Comparison of ENCODE assay signal across 8 cellular contexts in genomic region chr6:137217801-137218472, GRCh38. TPM values are rescaled to one million over a fixed set of nuclear protein-coding genes. Genes with fewer than 3 reads are reported as not detected.
DNase-seq lines count a peak whose midpoint lies in the region; ATAC-seq and TF ChIP-seq lines count a peak whose summit lies in the region.

No MANE protein-coding gene starts in this region.

- peak overlapping the region; percentile 98 for H3K9ac ChIP-seq in mucosa of stomach (ENCODE audit: low read length)

- in situ Hi-C loops in SK-MEL-5 (cut with HindIII; ENCODE audit: low pct_unique_long_range_greater_than_20kb, low sequenced_read_pairs): no loop called here

- H3K9me3 ChIP-seq in mucosa of stomach (ENCODE audit: control insufficient read depth, low read length): no peaks in the 10 kb centered on the region

- TF ChIP-seq CTCF in epithelial cell of esophagus (IDR thresholded peaks at IDR 0.05; ENCODE audit: insufficient read depth, low read depth, low read length, missing control alignments): no peak

- no peaks in the 10 kb centered on the region for H3K27me3 ChIP-seq in mucosa of stomach (ENCODE audit: control insufficient read depth, insufficient read depth, low read length)

- DNase-seq in AG08395 (ENCODE audit: low spot score): peak; percentile 40
- peak; percentile 16 for DNase-seq in SK-MEL-5 (ENCODE audit: low read depth, low spot score)
- DNase-seq in epithelial cell of esophagus (ENCODE audit: low read depth): peak; percentile 48
- DNase-seq in NCI-H2029 treated with DMSO at 0.1 percent for 48 hours (lab: John Stamatoyannopoulos, UW): no peak
- DNase-seq in COLO668 (lab: John Stamatoyannopoulos, UW; ENCODE audit: unreplicated experiment): no peak
- no peak for DNase-seq in activated effector memory CD4-positive, alpha-beta T cell treated with Interleukin-2 at 50 U/mL for 16 hours

- H3K4me1 ChIP-seq in mucosa of stomach (ENCODE audit: control insufficient read depth, insufficient read depth, low read length): peaks cover 44% of the 10 kb centered on the region

- ATAC-seq in GM21529 (IDR thresholded peaks at IDR 0.05; ENCODE audit: unreplicated experiment): peak; percentile 21

- H3K4me3 ChIP-seq in epithelial cell of esophagus (ENCODE audit: low read length): peak overlapping the region; percentile 91
- H3K4me3 ChIP-seq in mucosa of stomach (ENCODE audit: low read length): peak overlapping the region; percentile 90

- no peaks in the 10 kb centered on the region for H3K36me3 ChIP-seq in mucosa of stomach (ENCODE audit: control insufficient read depth, insufficient read depth, low read length)

RNA-seq across cellular contexts. Expression of gene IFNGR1, which starts 1.2 kb away (rescaled TPM):
- 40.5 and 42.9 TPM in 2 replicates for total RNA-seq in SK-MEL-5 (2014; rRNA removed; shearing (Covaris generic))
- polyA plus RNA-seq in SK-MEL-5 (2015; cell fraction: cytosol; rRNA removed): 20.1 and 23.4 TPM in 2 replicates
- 23.6 and 23.7 TPM in 2 replicates for polyA plus RNA-seq in SK-MEL-5 (2015; cell fraction: nucleus; rRNA removed)

RNA-seq across cellular contexts. Expression of gene IL22RA2, which starts 44.5 kb away (rescaled TPM):
- total RNA-seq in SK-MEL-5 (2014; rRNA removed; shearing (Covaris generic)): not detected in 2 replicates
- polyA plus RNA-seq in SK-MEL-5 (2015; cell fraction: cytosol; rRNA removed): not detected in 2 replicates
- not detected in 2 replicates for polyA plus RNA-seq in SK-MEL-5 (2015; cell fraction: nucleus; rRNA removed)

Comparison
In these comparisons a context has a peak if more than half of its experiments do, and no peak if none do; other contexts are left out.
1. DNase-seq: peak in AG08395 (single experiment), SK-MEL-5 (single experiment) and epithelial cell of esophagus (single experiment); none in NCI-H2029 treated with DMSO at 0.1 percent for 48 hours (single experiment), COLO668 (single experiment) and activated effector memory CD4-positive, alpha-beta T cell treated with Interleukin-2 at 50 U/mL for 16 hours (single experiment).